Comparison of ENCODE assay signal across 15 cellular contexts in genomic region chr12:103556890-103557667, GRCh38. TPM values are rescaled to one million over a fixed set of nuclear protein-coding genes. Genes with fewer than 3 reads are reported as not detected.
"Had no signal": no experiment of that assay in that cellular context is flagged by ENCODE, and none has a peak within 500 bp of the region (broad histone marks: within the 10 kb centered on the region; RNA-seq: fewer than 3 reads in every experiment).

No MANE protein-coding gene starts in this region.

- H3K4me1 ChIP-seq: colonic mucosa, lower lobe of right lung had no signal

- H3K9me3 ChIP-seq: colonic mucosa, lower lobe of right lung had no signal

- H3K36me3 ChIP-seq: colonic mucosa, lower lobe of right lung had no signal

- H3K27ac ChIP-seq: colonic mucosa, epithelial cell of prostate, lower lobe of right lung had no signal

- H3K27me3 ChIP-seq: colonic mucosa had no signal

- ATAC-seq: activated CD8-positive, alpha-beta memory T cell treated with anti-CD3 and anti-CD28 coated beads, Interleukin-2, amount 10 ng/mL, durations not matched to agents 7 days and 5 days; SK-N-SH treated with all-trans-retinoic acid at 6 μM for 48 hours; stimulated activated naive CD8-positive, alpha-beta T cell treated with anti-CD3 and anti-CD28 coated beads, Interleukin-15, Interleukin-2, amounts not matched to agents 100 U/mL and 50 U/mL, for 24 hours; T-cell; WTC11 had no signal

- DNase-seq: activated CD4-positive, alpha-beta memory T cell treated with anti-CD3 and anti-CD28 coated beads, Interleukin-2, amount 10 ng/mL, durations not matched to agents 7 days and 5 days; activated CD4-positive, alpha-beta T cell treated with anti-CD3 and anti-CD28 coated beads for 48 hours; activated CD8-positive, alpha-beta memory T cell treated with anti-CD3 and anti-CD28 coated beads, Interleukin-2, amount 10 ng/mL, durations not matched to agents 7 days and 5 days; colonic mucosa; endodermal cell; lower lobe of right lung; nephron progenitor cell; nucleus accumbens; stimulated activated naive CD8-positive, alpha-beta T cell treated with anti-CD3 and anti-CD28 coated beads, Interleukin-15, Interleukin-2, amounts not matched to agents 100 U/mL and 50 U/mL, for 24 hours; substantia nigra; T-cell had no signal

- H3K4me3 ChIP-seq: colonic mucosa, lower lobe of right lung had no signal

RNA-seq across cellular contexts. Expression of gene STAB2, which starts 30.0 kb away (rescaled TPM):
- total RNA-seq: activated CD4-positive, alpha-beta memory T cell treated with anti-CD3 and anti-CD28 coated beads, Interleukin-2, amount 10 ng/mL, durations not matched to agents 7 days and 5 days; activated CD8-positive, alpha-beta memory T cell treated with anti-CD3 and anti-CD28 coated beads, Interleukin-2, amount 10 ng/mL, durations not matched to agents 7 days and 5 days; endodermal cell; renal cortical epithelial cell; T-cell had no signal
